In genomic region chr7:91596287-91596686, GRCh38 we compare ENCODE assay signal across 1 cellular context.
TF ChIP-seq lines count a peak whose summit lies in the region.

No MANE protein-coding gene starts in this region.

TF ChIP-seq in K562, 482 proteins besides CTCF, POLR2A, EP300 and RAD21 (continued from another document):
- no peak for TF ChIP-seq ZNF407 (IDR thresholded peaks at IDR 0.05; ENCODE audit: low read depth)
TF ChIP-seq in K562: peak in this region for 1.
